Comparison of ENCODE assay signal across 2 cellular contexts in the genomic region with DNA sequence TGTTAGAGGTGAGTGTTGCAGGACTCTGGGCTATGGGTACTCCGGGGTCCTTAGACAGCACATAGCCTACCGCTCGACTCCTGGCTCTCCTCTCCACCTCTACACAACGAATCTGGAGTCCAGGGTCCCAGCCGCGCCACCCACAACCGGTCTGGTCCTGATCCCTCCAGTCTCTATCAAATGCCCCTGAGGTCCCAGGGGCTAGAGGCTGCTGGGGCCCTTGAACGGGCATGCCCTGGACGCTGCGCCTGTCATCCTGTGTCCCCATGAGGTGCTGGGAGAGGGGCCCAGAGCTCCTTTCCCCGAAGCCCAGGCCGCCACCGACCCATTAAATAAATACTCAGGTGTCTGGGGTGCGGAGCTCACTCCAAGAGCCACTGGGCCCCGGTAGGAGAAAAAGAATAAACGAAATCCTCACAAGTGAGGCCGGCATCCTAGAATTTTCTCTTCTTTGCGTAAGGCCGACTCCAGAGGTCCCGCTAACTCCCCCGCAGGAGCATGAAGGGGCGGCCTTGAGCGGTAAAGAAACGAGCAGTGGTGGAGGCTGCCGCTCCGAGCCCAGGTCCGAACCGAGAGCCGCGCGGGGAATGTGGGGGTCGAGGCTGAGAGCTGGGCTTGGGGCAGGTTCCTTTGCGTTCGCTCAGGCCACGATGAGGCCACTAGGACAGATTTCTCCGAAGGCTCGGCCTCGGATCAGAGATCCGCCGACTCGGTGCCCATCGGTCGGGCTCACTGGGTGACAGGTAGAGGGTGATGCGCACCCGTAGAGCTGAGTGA.
TF ChIP-seq lines count a peak whose summit lies in the region.

No MANE protein-coding gene starts in this region.

TF ChIP-seq in SK-N-SH, 30 proteins besides CTCF, POLR2A, EP300 and RAD21 (continued from another document):
- TF ChIP-seq TAF1 (IDR thresholded peaks at IDR 0.05; ENCODE audit: borderline replicate concordance, low read depth, low read length) = no peak
- no peak for TF ChIP-seq FOXM1 (IDR thresholded peaks at IDR 0.05; ENCODE audit: low read depth)
- TF ChIP-seq, protein P1, sequence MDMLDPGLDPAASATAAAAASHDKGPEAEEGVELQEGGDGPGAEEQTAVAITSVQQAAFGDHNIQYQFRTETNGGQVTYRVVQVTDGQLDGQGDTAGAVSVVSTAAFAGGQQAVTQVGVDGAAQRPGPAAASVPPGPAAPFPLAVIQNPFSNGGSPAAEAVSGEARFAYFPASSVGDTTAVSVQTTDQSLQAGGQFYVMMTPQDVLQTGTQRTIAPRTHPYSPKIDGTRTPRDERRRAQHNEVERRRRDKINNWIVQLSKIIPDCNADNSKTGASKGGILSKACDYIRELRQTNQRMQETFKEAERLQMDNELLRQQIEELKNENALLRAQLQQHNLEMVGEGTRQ (IDR thresholded peaks at IDR 0.05; ENCODE audit: borderline replicate concordance, low read depth, low read length) = no peak
- TF ChIP-seq TCF12 (IDR thresholded peaks at IDR 0.05) = no peak
- no peak for TF ChIP-seq SIN3A (IDR thresholded peaks at IDR 0.05; ENCODE audit: borderline replicate concordance, low read depth, low read length)
- TF ChIP-seq FOXJ3 (CRISPR knock-in tag; IDR thresholded peaks at IDR 0.05) = no peak
- no peak for TF ChIP-seq RFX5 (IDR thresholded peaks at IDR 0.05; ENCODE audit: low read length)
- no peak for TF ChIP-seq POLR2AphosphoS5 (IDR thresholded peaks at IDR 0.05; ENCODE audit: low read depth, low read length)
- TF ChIP-seq EZH2phosphoT487 (IDR thresholded peaks at IDR 0.05; ENCODE audit: borderline replicate concordance, low read depth) = no peak
TF ChIP-seq in SK-N-SH: peak in this region for 0.

TF ChIP-seq in SK-N-SH treated with all-trans-retinoic acid at 6 μM for 48 hours, 23 proteins besides CTCF, POLR2A, EP300 and RAD21 (continued from another document):
- TF ChIP-seq BACH2 (CRISPR knock-in tag; IDR thresholded peaks at IDR 0.05; ENCODE audit: borderline replicate concordance) (no peak), ZNF8 (CRISPR knock-in tag; IDR thresholded peaks at IDR 0.05) (no peak), TCF4 (CRISPR knock-in tag; IDR thresholded peaks at IDR 0.05; ENCODE audit: borderline replicate concordance) (no peak), ISL1 (CRISPR knock-in tag; IDR thresholded peaks at IDR 0.05) (no peak), PPARA (CRISPR knock-in tag; IDR thresholded peaks at IDR 0.05; ENCODE audit: borderline replicate concordance) (no peak), ZC3H10 (CRISPR knock-in tag; IDR thresholded peaks at IDR 0.05) (no peak), ARNTL (CRISPR knock-in tag; IDR thresholded peaks at IDR 0.05; ENCODE audit: borderline replicate concordance, low read depth) (no peak)
- TF ChIP-seq, protein P2, sequence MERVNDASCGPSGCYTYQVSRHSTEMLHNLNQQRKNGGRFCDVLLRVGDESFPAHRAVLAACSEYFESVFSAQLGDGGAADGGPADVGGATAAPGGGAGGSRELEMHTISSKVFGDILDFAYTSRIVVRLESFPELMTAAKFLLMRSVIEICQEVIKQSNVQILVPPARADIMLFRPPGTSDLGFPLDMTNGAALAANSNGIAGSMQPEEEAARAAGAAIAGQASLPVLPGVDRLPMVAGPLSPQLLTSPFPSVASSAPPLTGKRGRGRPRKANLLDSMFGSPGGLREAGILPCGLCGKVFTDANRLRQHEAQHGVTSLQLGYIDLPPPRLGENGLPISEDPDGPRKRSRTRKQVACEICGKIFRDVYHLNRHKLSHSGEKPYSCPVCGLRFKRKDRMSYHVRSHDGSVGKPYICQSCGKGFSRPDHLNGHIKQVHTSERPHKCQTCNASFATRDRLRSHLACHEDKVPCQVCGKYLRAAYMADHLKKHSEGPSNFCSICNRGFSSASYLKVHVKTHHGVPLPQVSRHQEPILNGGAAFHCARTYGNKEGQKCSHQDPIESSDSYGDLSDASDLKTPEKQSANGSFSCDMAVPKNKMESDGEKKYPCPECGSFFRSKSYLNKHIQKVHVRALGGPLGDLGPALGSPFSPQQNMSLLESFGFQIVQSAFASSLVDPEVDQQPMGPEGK (CRISPR knock-in tag; IDR thresholded peaks at IDR 0.05; ENCODE audit: borderline replicate concordance) = no peak
- TF ChIP-seq, protein P3, sequence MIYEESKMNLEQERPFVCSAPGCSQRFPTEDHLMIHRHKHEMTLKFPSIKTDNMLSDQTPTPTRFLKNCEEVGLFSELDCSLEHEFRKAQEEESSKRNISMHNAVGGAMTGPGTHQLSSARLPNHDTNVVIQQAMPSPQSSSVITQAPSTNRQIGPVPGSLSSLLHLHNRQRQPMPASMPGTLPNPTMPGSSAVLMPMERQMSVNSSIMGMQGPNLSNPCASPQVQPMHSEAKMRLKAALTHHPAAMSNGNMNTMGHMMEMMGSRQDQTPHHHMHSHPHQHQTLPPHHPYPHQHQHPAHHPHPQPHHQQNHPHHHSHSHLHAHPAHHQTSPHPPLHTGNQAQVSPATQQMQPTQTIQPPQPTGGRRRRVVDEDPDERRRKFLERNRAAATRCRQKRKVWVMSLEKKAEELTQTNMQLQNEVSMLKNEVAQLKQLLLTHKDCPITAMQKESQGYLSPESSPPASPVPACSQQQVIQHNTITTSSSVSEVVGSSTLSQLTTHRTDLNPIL (CRISPR knock-in tag; IDR thresholded peaks at IDR 0.05; ENCODE audit: low read depth) = no peak
- TF ChIP-seq, protein P4, sequence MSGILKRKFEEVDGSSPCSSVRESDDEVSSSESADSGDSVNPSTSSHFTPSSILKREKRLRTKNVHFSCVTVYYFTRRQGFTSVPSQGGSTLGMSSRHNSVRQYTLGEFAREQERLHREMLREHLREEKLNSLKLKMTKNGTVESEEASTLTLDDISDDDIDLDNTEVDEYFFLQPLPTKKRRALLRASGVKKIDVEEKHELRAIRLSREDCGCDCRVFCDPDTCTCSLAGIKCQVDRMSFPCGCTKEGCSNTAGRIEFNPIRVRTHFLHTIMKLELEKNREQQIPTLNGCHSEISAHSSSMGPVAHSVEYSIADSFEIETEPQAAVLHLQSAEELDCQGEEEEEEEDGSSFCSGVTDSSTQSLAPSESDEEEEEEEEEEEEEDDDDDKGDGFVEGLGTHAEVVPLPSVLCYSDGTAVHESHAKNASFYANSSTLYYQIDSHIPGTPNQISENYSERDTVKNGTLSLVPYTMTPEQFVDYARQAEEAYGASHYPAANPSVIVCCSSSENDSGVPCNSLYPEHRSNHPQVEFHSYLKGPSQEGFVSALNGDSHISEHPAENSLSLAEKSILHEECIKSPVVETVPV (CRISPR knock-in tag; IDR thresholded peaks at IDR 0.05) = no peak
TF ChIP-seq in SK-N-SH treated with all-trans-retinoic acid at 6 μM for 48 hours: peak in this region for 0.
